ENCODE assay signal across 24 cellular contexts in the genomic region with DNA sequence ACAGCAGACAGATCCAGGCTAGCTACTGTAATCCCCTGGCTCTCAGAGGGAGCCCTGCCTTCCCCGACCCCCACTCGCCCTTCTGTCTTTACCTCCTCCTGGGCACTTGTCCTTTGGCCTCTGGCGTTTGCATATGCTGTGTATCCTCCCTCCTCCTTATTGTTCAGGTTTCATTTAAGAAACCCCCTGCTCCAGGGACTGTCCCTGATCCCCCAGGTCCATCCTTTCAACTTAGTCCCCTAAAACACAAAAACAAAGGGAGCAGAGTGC. TPM values are rescaled to one million over a fixed set of nuclear protein-coding genes. Genes with fewer than 3 reads are reported as not detected.
A peak's percentile ranks its signal among the peaks of the same experiment; 100 is the strongest.
DNase-seq lines count a peak whose midpoint lies in the region; ATAC-seq and TF ChIP-seq lines count a peak whose summit lies in the region.
"Had no signal": no experiment of that assay in that cellular context is flagged by ENCODE, and none has a peak within 500 bp of the region (broad histone marks: within the 10 kb centered on the region; RNA-seq: fewer than 3 reads in every experiment).

No MANE protein-coding gene starts in this region.

- H3K79me2 ChIP-seq in osteoblast (ENCODE audit: insufficient read depth, low read length): no peaks in the 10 kb centered on the region

- peak; percentile 31 for DNase-seq in cardiac septum (ENCODE audit: low spot score)
- DNase-seq in heart right ventricle: no peak
- peak; percentile 9 for DNase-seq in activated B cell treated with CpG ODN at 0.5 μM for 24 hours
- peak; percentile 58 for DNase-seq in osteoblast (ENCODE audit: insufficient read length, low spot score, missing footprints)
- no peak for DNase-seq in AG20443 (ENCODE audit: low spot score)
- no peak for DNase-seq in BE2C
- DNase-seq: DMS 273 treated with DMSO at 0.1 percent for 48 hours, GDM1, H9, IMR-90, KG1, MG63, NCI-H1105 treated with DMSO at 0.1 percent for 48 hours, NCI-H146, NCI-H1930, NCI-H446, NCI-H524 treated with DMSO at 0.1 percent for 48 hours, NCI-H774, PC-3 had no signal

- WGBS in heart right ventricle, 2 donors: 81 to 87% methylated on average over 3 of the region's 3 CpGs

- H3K4me1 Mint-ChIP-seq in activated B cell treated with CpG ODN at 0.5 μM for 24 hours: no peaks in the 10 kb centered on the region
- H3K4me1 Mint-ChIP-seq: CD8-positive, alpha-beta memory T cell had no signal

- CTCF ChIA-PET in activated B cell treated with CpG ODN at 0.5 μM for 24 hours (lab: Charles Lee): no interaction called here

- ATAC-seq in heart right ventricle: no peak
- ATAC-seq in activated B cell treated with CpG ODN at 0.5 μM for 24 hours (ENCODE audit: low read depth): no peak
- no peak for ATAC-seq in HG02885 (IDR thresholded peaks at IDR 0.05; ENCODE audit: poor library complexity, unreplicated experiment)
- ATAC-seq: GM12878, PC-3, SK-N-SH treated with all-trans-retinoic acid at 6 μM for 48 hours had no signal

- H3K9me3 ChIP-seq in heart right ventricle (no peaks in the 10 kb centered on the region), osteoblast (ENCODE audit: low read depth, low read length) (no peaks in the 10 kb centered on the region), BE2C (no peaks in the 10 kb centered on the region)
- H3K9me3 ChIP-seq: MG63 had no signal

- H3K27ac Mint-ChIP-seq in activated B cell treated with CpG ODN at 0.5 μM for 24 hours: no peak overlapping the region
- H3K27ac Mint-ChIP-seq: CD8-positive, alpha-beta memory T cell had no signal

- H3K27ac ChIP-seq in heart right ventricle: no peak overlapping the region
- H3K27ac ChIP-seq in osteoblast (ENCODE audit: low read depth, low read length): no peak overlapping the region

- H3K4me2 ChIP-seq in osteoblast (ENCODE audit: insufficient read depth, low read length): no peak overlapping the region

- intact Hi-C loops in cardiac septum (cut with DNase I): no loop called here
- intact Hi-C loops in heart right ventricle (cut with DNase I): no loop called here
- intact Hi-C loops in activated B cell treated with CpG ODN at 0.5 μM for 24 hours (cut with micrococcal nuclease): no loop called here

- TF ChIP-seq CTCF in heart right ventricle (IDR thresholded peaks at IDR 0.05) (no peak), activated B cell treated with CpG ODN at 0.5 μM for 24 hours (IDR thresholded peaks at IDR 0.05) (no peak), osteoblast (IDR thresholded peaks at IDR 0.05; ENCODE audit: extremely low read depth, low read depth, low read length) (no peak), BE2C (IDR thresholded peaks at IDR 0.05; ENCODE audit: low read depth, low read length) (no peak)

- no peak overlapping the region for H3K4me3 Mint-ChIP-seq in activated B cell treated with CpG ODN at 0.5 μM for 24 hours
- H3K4me3 Mint-ChIP-seq: CD14-positive monocyte; CD8-positive, alpha-beta memory T cell; H9 had no signal

- POLR2A ChIA-PET in activated B cell treated with CpG ODN at 0.5 μM for 24 hours (lab: Charles Lee): no interaction called here

- H3K4me1 ChIP-seq in heart right ventricle (peaks cover 0 to 2% (median 0%) of the 10 kb centered on the region in 9 donors), osteoblast (ENCODE audit: insufficient read depth, low read length) (no peaks in the 10 kb centered on the region), BE2C (peaks cover 36% of the 10 kb centered on the region)

- H3K27me3 ChIP-seq in heart right ventricle (peaks cover 0 to 7% (median 0%) of the 10 kb centered on the region in 7 donors), osteoblast (ENCODE audit: insufficient read depth, low read length) (no peaks in the 10 kb centered on the region), BE2C (no peaks in the 10 kb centered on the region)
- H3K27me3 ChIP-seq: MG63 had no signal

- H2AFZ ChIP-seq in osteoblast (ENCODE audit: low read length): no peak overlapping the region

- H3K36me3 Mint-ChIP-seq in activated B cell treated with CpG ODN at 0.5 μM for 24 hours (ENCODE audit: low read depth): no peaks in the 10 kb centered on the region
- H3K36me3 Mint-ChIP-seq: CD14-positive monocyte; CD8-positive, alpha-beta memory T cell had no signal

- no peaks in the 10 kb centered on the region for H4K20me1 ChIP-seq in osteoblast (ENCODE audit: insufficient read depth, low read length)

- no peaks in the 10 kb centered on the region for H3K36me3 ChIP-seq in heart right ventricle
- no peaks in the 10 kb centered on the region for H3K36me3 ChIP-seq in osteoblast (ENCODE audit: insufficient read depth, low read length)
- H3K36me3 ChIP-seq in BE2C: no peaks in the 10 kb centered on the region
- H3K36me3 ChIP-seq: MG63 had no signal

- H3K9me3 Mint-ChIP-seq in activated B cell treated with CpG ODN at 0.5 μM for 24 hours: peaks cover 3% of the 10 kb centered on the region
- H3K9me3 Mint-ChIP-seq: CD8-positive, alpha-beta memory T cell had no signal

- H3K4me3 ChIP-seq in heart right ventricle: no peak overlapping the region
- H3K4me3 ChIP-seq in osteoblast (ENCODE audit: insufficient read depth, low read length): no peak overlapping the region
- no peak overlapping the region for H3K4me3 ChIP-seq in BE2C (ENCODE audit: low read depth, low read length)
- H3K4me3 ChIP-seq: GM12878, MG63 had no signal

- H3K27me3 Mint-ChIP-seq in activated B cell treated with CpG ODN at 0.5 μM for 24 hours: peaks cover 2% of the 10 kb centered on the region

RNA-seq across cellular contexts. Expression of gene GRID1, which starts 25.7 kb away (rescaled TPM):
- total RNA-seq in cardiac septum (3.0 TPM), heart right ventricle (1 to 10 TPM in 9 of 10 donors, under 1 TPM in 1; 0.77 to 3.4 (median 1.9) TPM), activated B cell treated with CpG ODN at 0.5 μM for 24 hours (not detected in 2 replicates), osteoblast (under 0.01 TPM in 1 of 2 replicates, not detected in the other)
- 1 to 10 TPM in 1 of 2 donors, under 1 TPM in 1; 0.44 to 1.2 TPM for polyA plus RNA-seq in heart right ventricle
- polyA plus RNA-seq in BE2C (2012; ENCODE audit: insufficient read depth, insufficient read length, low read depth): 55.8 TPM
- total RNA-seq: CD8-positive, alpha-beta memory T cell; IMR-90; PC-3 had no signal
- polyA plus RNA-seq: CD14-positive monocyte; CD8-positive, alpha-beta memory T cell; IMR-90 had no signal

Comparison
In these comparisons a context has a peak if more than half of its experiments do, and no peak if none do; other contexts are left out.
1. DNase-seq: peak in cardiac septum (single experiment), activated B cell treated with CpG ODN at 0.5 μM for 24 hours (single experiment) and osteoblast (single experiment); none in heart right ventricle (0 of 2), AG20443 (single experiment) and BE2C (single experiment).